9 cellular contexts compared by ENCODE assay signal in the genomic region with DNA sequence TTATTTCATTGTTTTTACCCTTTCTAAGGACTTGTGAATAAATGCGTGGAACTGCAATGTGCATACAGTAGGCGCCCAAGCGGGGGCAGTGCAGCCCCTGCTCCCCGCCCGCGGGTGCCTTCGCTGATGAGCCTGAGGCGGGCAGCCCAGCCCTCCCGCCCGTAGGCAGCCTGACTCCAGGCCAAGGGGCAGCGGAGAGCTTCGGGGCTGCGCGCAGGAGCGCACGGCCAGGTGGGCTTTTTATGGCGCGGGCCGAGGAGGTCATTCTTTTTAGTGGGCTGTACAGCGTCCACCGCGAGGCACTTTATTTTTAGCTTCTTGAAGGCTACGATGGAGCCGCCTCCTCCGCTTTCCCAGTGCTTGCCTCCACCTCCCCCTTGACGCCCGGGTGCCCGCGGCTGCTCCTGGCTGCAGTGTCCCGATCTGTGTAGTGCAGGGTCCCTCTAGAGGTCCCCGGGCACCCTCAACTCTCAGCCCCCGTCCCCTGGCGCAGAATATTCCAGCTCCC.
A peak's percentile ranks its signal among the peaks of the same experiment; 100 is the strongest.
DNase-seq lines count a peak whose midpoint lies in the region; ATAC-seq and TF ChIP-seq lines count a peak whose summit lies in the region.
"Had no signal": no experiment of that assay in that cellular context is flagged by ENCODE, and none has a peak within 500 bp of the region (broad histone marks: within the 10 kb centered on the region; RNA-seq: fewer than 3 reads in every experiment).

No MANE protein-coding gene starts in this region.

- peak overlapping the region; percentile 66; the same call in 1 of the 2 replicates for H3K9ac ChIP-seq in ES-I3 (ENCODE audit: low read depth, low read length)
- no peak overlapping the region for H3K9ac ChIP-seq in HUES64 (ENCODE audit: low read depth, low read length)
- no peak overlapping the region for H3K9ac ChIP-seq in PC-3 (ENCODE audit: low read length)

- no peak for TF ChIP-seq CTCF in suprapubic skin (IDR thresholded peaks at IDR 0.05)
- no peak for TF ChIP-seq CTCF in PC-3 (conservative IDR thresholded peaks at IDR 0.05; ENCODE audit: low read depth, low read length)

- H3K27me3 ChIP-seq in HUES64 (ENCODE audit: insufficient read depth, low read length) (peaks cover 28% of the 10 kb centered on the region), suprapubic skin (peaks cover 39% of the 10 kb centered on the region), PC-3 (ENCODE audit: low read length) (no peaks in the 10 kb centered on the region)
- H3K27me3 ChIP-seq in naive thymus-derived CD4-positive, alpha-beta T cell (ENCODE audit: control insufficient read depth in 2 of 2, insufficient read depth in 2 of 2, low read length in 2 of 2), result no peaks in the 10 kb centered on the region

- no peak overlapping the region for H3K27ac Mint-ChIP-seq in central memory CD8-positive, alpha-beta T cell (ENCODE audit: low read depth)
- H3K27ac Mint-ChIP-seq in naive thymus-derived CD4-positive, alpha-beta T cell, result peak overlapping the region in 2 of 9 donors; percentile 36 to 38

- H2AFZ ChIP-seq in PC-3 (ENCODE audit: low read length), result no peak overlapping the region

- WGBS in HUES64, result 4% methylated on average over 33 of the region's 33 CpGs
- 9% methylated on average over 14 of the region's 33 CpGs for WGBS in suprapubic skin

- peaks cover 38% of the 10 kb centered on the region for H3K27me3 Mint-ChIP-seq in central memory CD8-positive, alpha-beta T cell
- H3K27me3 Mint-ChIP-seq in naive thymus-derived CD4-positive, alpha-beta T cell, result peaks cover 6 to 25% (median 14%) of the 10 kb centered on the region in 5 donors

- POLR2A ChIA-PET in naive thymus-derived CD4-positive, alpha-beta T cell (lab: Charles Lee), result interaction anchor here (1.0 to 1.6 kb wide), 4 partner anchors 41 to 267 kb away, joined by 3 to 5 read pairs (median 3); no protein-coding TSS in a partner anchor
- POLR2A ChIA-PET in PC-3 (lab: Charles Lee; ENCODE audit: unreplicated experiment), result no interaction called here

- TF ChIP-seq EP300 in suprapubic skin (IDR thresholded peaks at IDR 0.05), result no peak

- peak overlapping the region; percentile 56 for H3K4me3 Mint-ChIP-seq in central memory CD8-positive, alpha-beta T cell
- peak overlapping the region; percentile 62 to 84 (median 76) for H3K4me3 Mint-ChIP-seq in naive thymus-derived CD4-positive, alpha-beta T cell

- no peaks in the 10 kb centered on the region for H4K20me1 ChIP-seq in PC-3 (ENCODE audit: low read length)

- DNase-seq in central memory CD8-positive, alpha-beta T cell (ENCODE audit: low spot score in 2 of 2), result no peak
- DNase-seq in naive thymus-derived CD4-positive, alpha-beta T cell, result peak in 4 of 9 donors; percentile 12 to 17 (median 14)
- DNase-seq in NCI-H748 (lab: John Stamatoyannopoulos, UW; ENCODE audit: unreplicated experiment) (no peak), suprapubic skin (ENCODE audit: low spot score in 2 of 2) (no peak), NCI-H510A (lab: John Stamatoyannopoulos, UW) (no peak), PC-3 (no peak)
- DNase-seq: activated CD4-positive, CD25-positive, alpha-beta regulatory T cell treated with anti-CD3 and anti-CD28 coated beads, Interleukin-2, amount 50 U/mL, for 72 hours had no signal

- H3K4me2 ChIP-seq in PC-3 (ENCODE audit: low read length), result no peak overlapping the region

- H3K79me2 ChIP-seq in PC-3 (ENCODE audit: low read length), result no peaks in the 10 kb centered on the region

- intact Hi-C loops in naive thymus-derived CD4-positive, alpha-beta T cell (cut with micrococcal nuclease), result loop anchor here (2.0 to 10.0 kb wide), 4 partner anchors 61 to 783 kb away; a partner anchor contains a TSS
- intact Hi-C loops in PC-3 (cut with micrococcal nuclease), result loop anchor here (2.0 to 5.0 kb wide), 2 partner anchors 110 to 141 kb away; no protein-coding TSS in a partner anchor

- TF ChIP-seq POLR2A in suprapubic skin (IDR thresholded peaks at IDR 0.05), result no peak

- H3K36me3 Mint-ChIP-seq in central memory CD8-positive, alpha-beta T cell (ENCODE audit: insufficient read depth), result no peaks in the 10 kb centered on the region
- peaks cover 0 to 3% (median 2%) of the 10 kb centered on the region in 5 donors for H3K36me3 Mint-ChIP-seq in naive thymus-derived CD4-positive, alpha-beta T cell

- peak overlapping the region; percentile 62 for H3K4me3 ChIP-seq in HUES64 (ENCODE audit: low read length)
- no peak overlapping the region for H3K4me3 ChIP-seq in naive thymus-derived CD4-positive, alpha-beta T cell (ENCODE audit: low read length)
- no peak overlapping the region for H3K4me3 ChIP-seq in suprapubic skin
- H3K4me3 ChIP-seq in PC-3 (ENCODE audit: low read length), result no peak overlapping the region

- CTCF ChIA-PET in naive thymus-derived CD4-positive, alpha-beta T cell (lab: Charles Lee), result interaction anchor here (0.7 to 6.7 kb wide), 25 partner anchors 14 to 266 kb away, joined by 3 to 90 read pairs (median 3); a partner anchor contains a TSS
- CTCF ChIA-PET in PC-3 (lab: Charles Lee), result no interaction called here

- no peak for ATAC-seq in central memory CD8-positive, alpha-beta T cell (replicated peaks; ENCODE audit: extremely low read depth, poor library complexity, severe bottlenecking)
- ATAC-seq in naive thymus-derived CD4-positive, alpha-beta T cell, result peak; percentile 43
- ATAC-seq in PC-3, result no peak

- H3K9me3 ChIP-seq in ES-I3 (ENCODE audit: control insufficient read depth, insufficient read depth, low read length) (no peaks in the 10 kb centered on the region; the same call in 1 of the 2 replicates), HUES64 (ENCODE audit: insufficient read depth, low read depth, low read length) (peaks cover 6% of the 10 kb centered on the region; the same call in 1 of the 2 replicates), suprapubic skin (peaks cover 6% of the 10 kb centered on the region), PC-3 (ENCODE audit: low read length) (no peaks in the 10 kb centered on the region)
- H3K9me3 ChIP-seq in naive thymus-derived CD4-positive, alpha-beta T cell (ENCODE audit: control insufficient read depth in 2 of 3, low read length in 3 of 3), result peaks cover 0 to 3% (median 0%) of the 10 kb centered on the region in 3 experiments

- peaks cover 5% of the 10 kb centered on the region for H3K4me1 Mint-ChIP-seq in central memory CD8-positive, alpha-beta T cell
- peaks cover 0 to 15% (median 9%) of the 10 kb centered on the region in 7 donors for H3K4me1 Mint-ChIP-seq in naive thymus-derived CD4-positive, alpha-beta T cell

- H3K36me3 ChIP-seq in ES-I3 (ENCODE audit: insufficient read depth, low read length), result no peaks in the 10 kb centered on the region
- no peaks in the 10 kb centered on the region for H3K36me3 ChIP-seq in HUES64 (ENCODE audit: insufficient read depth, low read length)
- no peaks in the 10 kb centered on the region for H3K36me3 ChIP-seq in naive thymus-derived CD4-positive, alpha-beta T cell (ENCODE audit: control insufficient read depth in 2 of 3, insufficient read depth in 3 of 3, low read length in 3 of 3)
- H3K36me3 ChIP-seq in suprapubic skin, result no peaks in the 10 kb centered on the region
- H3K36me3 ChIP-seq in PC-3 (ENCODE audit: low read depth, low read length), result no peaks in the 10 kb centered on the region

- H3K9me3 Mint-ChIP-seq in central memory CD8-positive, alpha-beta T cell, result no peaks in the 10 kb centered on the region
- H3K9me3 Mint-ChIP-seq in naive thymus-derived CD4-positive, alpha-beta T cell, result peaks cover 0 to 17% (median 0%) of the 10 kb centered on the region in 11 donors

- no peaks in the 10 kb centered on the region for H3F3A ChIP-seq in PC-3 (ENCODE audit: low read length, unreplicated experiment)

- BruUV-seq in PC-3 (replicated peaks; lab: Mats Ljungman, UMichigan), result no TSS peak

- no peaks in the 10 kb centered on the region for H3K4me1 ChIP-seq in ES-I3 (ENCODE audit: insufficient read depth, low read length)
- no peaks in the 10 kb centered on the region for H3K4me1 ChIP-seq in HUES64 (ENCODE audit: insufficient read depth, low read length)
- H3K4me1 ChIP-seq in naive thymus-derived CD4-positive, alpha-beta T cell (ENCODE audit: control insufficient read depth in 2 of 2, insufficient read depth in 2 of 2, low read length in 2 of 2), result no peaks in the 10 kb centered on the region
- peaks cover 17% of the 10 kb centered on the region for H3K4me1 ChIP-seq in suprapubic skin
- H3K4me1 ChIP-seq in PC-3 (ENCODE audit: insufficient read depth, low read length), result peaks cover 3% of the 10 kb centered on the region; the same call in 1 of the 2 replicates

- H3K27ac ChIP-seq in HUES64 (ENCODE audit: low read depth, low read length) (no peak overlapping the region), suprapubic skin (no peak overlapping the region), PC-3 (ENCODE audit: low read length) (no peak overlapping the region)
- H3K27ac ChIP-seq in naive thymus-derived CD4-positive, alpha-beta T cell (ENCODE audit: low read depth, low read length), result no peak overlapping the region

- no peaks in the 10 kb centered on the region for H3K9me2 ChIP-seq in PC-3 (replicated peaks; ENCODE audit: low read length)
